In genomic region chr16:982152-983043, GRCh38 we compare ENCODE assay signal across 10 cellular contexts. TPM values are rescaled to one million over a fixed set of nuclear protein-coding genes. Genes with fewer than 3 reads are reported as not detected.
DNase-seq lines count a peak whose midpoint lies in the region; ATAC-seq and TF ChIP-seq lines count a peak whose summit lies in the region.
"Had no signal": no experiment of that assay in that cellular context is flagged by ENCODE, and none has a peak within 500 bp of the region (broad histone marks: within the 10 kb centered on the region; RNA-seq: fewer than 3 reads in every experiment).

No MANE protein-coding gene starts in this region.

- POLR2A ChIA-PET in activated B cell treated with CpG ODN at 0.5 μM for 24 hours (lab: Charles Lee), result no interaction called here

- H3K9me3 Mint-ChIP-seq in activated B cell treated with CpG ODN at 0.5 μM for 24 hours, result no peaks in the 10 kb centered on the region

- intact Hi-C loops in activated B cell treated with CpG ODN at 0.5 μM for 24 hours (cut with micrococcal nuclease), result no loop called here

- peaks cover 2% of the 10 kb centered on the region for H3K4me1 Mint-ChIP-seq in activated B cell treated with CpG ODN at 0.5 μM for 24 hours

- H3K36me3 Mint-ChIP-seq in activated B cell treated with CpG ODN at 0.5 μM for 24 hours (ENCODE audit: low read depth), result no peaks in the 10 kb centered on the region

- no peak overlapping the region for H3K27ac Mint-ChIP-seq in activated B cell treated with CpG ODN at 0.5 μM for 24 hours

- H3K4me3 ChIP-seq in iPS-15b (ENCODE audit: low read depth, low read length), result peak overlapping the region; percentile 59
- H3K4me3 ChIP-seq in skin epidermis, result peak overlapping the region in 6 of 7 experiments; percentile 5 to 47 (median 40)

- H3K36me3 ChIP-seq in iPS-15b (ENCODE audit: control insufficient read depth, insufficient read depth, low read length), result peaks cover 4% of the 10 kb centered on the region

- no peaks in the 10 kb centered on the region for H3K9me3 ChIP-seq in iPS-15b (ENCODE audit: control insufficient read depth, insufficient read depth, low read length)

- peak overlapping the region in 1 of 21 experiments; percentile 28 for H3K27ac ChIP-seq in skin epidermis
- H3K27ac ChIP-seq: parathyroid adenoma had no signal

- H3K4me3 Mint-ChIP-seq in activated B cell treated with CpG ODN at 0.5 μM for 24 hours, result peak overlapping the region; percentile 59

- CTCF ChIA-PET in activated B cell treated with CpG ODN at 0.5 μM for 24 hours (lab: Charles Lee), result no interaction called here

- no peaks in the 10 kb centered on the region for H3K4me1 ChIP-seq in iPS-15b (ENCODE audit: control insufficient read depth, insufficient read depth, low read length)
- H3K4me1 ChIP-seq: parathyroid adenoma had no signal

- ATAC-seq in activated B cell treated with CpG ODN at 0.5 μM for 24 hours (ENCODE audit: low read depth) (no peak), HG02885 (IDR thresholded peaks at IDR 0.05; ENCODE audit: poor library complexity, unreplicated experiment) (no peak)

- peak overlapping the region; percentile 47 for H3K9ac ChIP-seq in iPS-15b (ENCODE audit: low read depth, low read length)
- H3K9ac ChIP-seq: parathyroid adenoma had no signal

- peak; percentile 11 for DNase-seq in NCI-H1105 treated with DMSO at 0.1 percent for 48 hours (lab: John Stamatoyannopoulos, UW)
- no peak for DNase-seq in NCI-H1105 (lab: John Stamatoyannopoulos, UW)
- no peak for DNase-seq in activated B cell treated with CpG ODN at 0.5 μM for 24 hours
- DNase-seq in DMS153 treated with DMSO at 0.1 percent for 48 hours (lab: John Stamatoyannopoulos, UW; ENCODE audit: unreplicated experiment), result no peak
- DNase-seq in UCSD-AML1 (lab: John Stamatoyannopoulos, UW; ENCODE audit: unreplicated experiment), result no peak
- DNase-seq: NCI-H446 treated with DMSO at 0.1 percent for 48 hours had no signal

- H3K27me3 ChIP-seq in iPS-15b (ENCODE audit: control insufficient read depth, insufficient read depth, low read length), result peaks cover 14% of the 10 kb centered on the region

- peaks cover 18% of the 10 kb centered on the region for H3K27me3 Mint-ChIP-seq in activated B cell treated with CpG ODN at 0.5 μM for 24 hours

- no peak for TF ChIP-seq CTCF in activated B cell treated with CpG ODN at 0.5 μM for 24 hours (IDR thresholded peaks at IDR 0.05)

RNA-seq across cellular contexts. Expression of gene SOX8, which starts 0.8 kb away (rescaled TPM):
- total RNA-seq in activated B cell treated with CpG ODN at 0.5 μM for 24 hours, result 0.18 and 0.27 TPM in 2 replicates

RNA-seq across cellular contexts. Expression of gene LMF1, which starts 11.6 kb away (rescaled TPM):
- 30.7 and 36.1 TPM in 2 replicates for total RNA-seq in activated B cell treated with CpG ODN at 0.5 μM for 24 hours
